Comparison of ENCODE assay signal across 8 cellular contexts in genomic region chr17:7916383-7916677, GRCh38. TPM values are rescaled to one million over a fixed set of nuclear protein-coding genes. Genes with fewer than 3 reads are reported as not detected.
DNase-seq lines count a peak whose midpoint lies in the region; ATAC-seq and TF ChIP-seq lines count a peak whose summit lies in the region.

No MANE protein-coding gene starts in this region.

- H3K27me3 Mint-ChIP-seq in Calu3 (ENCODE audit: unreplicated experiment): no peaks in the 10 kb centered on the region

- H3K27ac Mint-ChIP-seq in Calu3 (ENCODE audit: unreplicated experiment): peak overlapping the region; percentile 60

- H3K4me3 ChIP-seq in Karpas-422 (ENCODE audit: low read length) (no peak overlapping the region; the same call in 1 of the 2 replicates), duodenal mucosa (ENCODE audit: low read depth in 1 of 2, low read length in 2 of 2) (peak overlapping the region; percentile 75 to 80), neuronal stem cell (ENCODE audit: low read length in 2 of 2) (peak overlapping the region; percentile 87 to 88)

- no peaks in the 10 kb centered on the region for H4K20me1 ChIP-seq in Karpas-422 (ENCODE audit: insufficient read depth, low read depth, low read length)

- TF ChIP-seq CTCF in Calu3 (IDR thresholded peaks at IDR 0.05; ENCODE audit: unreplicated experiment): no peak

- H3K4me1 Mint-ChIP-seq in Calu3 (ENCODE audit: low read depth, unreplicated experiment): no peaks in the 10 kb centered on the region

- no peak overlapping the region for H3K4ac ChIP-seq in neuronal stem cell (ENCODE audit: low read length)

- CTCF ChIA-PET in Calu3 (lab: Charles Lee): interaction anchor here (0.9 to 1.4 kb wide), 2 partner anchors 125 to 141 kb away, joined by 5 to 7 read pairs; no protein-coding TSS in a partner anchor

- no peaks in the 10 kb centered on the region for H3K9me2 ChIP-seq in Karpas-422 (replicated peaks; ENCODE audit: insufficient read depth, low read length)

- peak overlapping the region; percentile 83 for H2BK120ac ChIP-seq in neuronal stem cell (ENCODE audit: low read depth, low read length)

- H3K27me3 ChIP-seq in Karpas-422 (ENCODE audit: low read length) (no peaks in the 10 kb centered on the region), duodenal mucosa (ENCODE audit: control insufficient read depth in 1 of 2, insufficient read depth in 2 of 2, low read length in 2 of 2) (no peaks in the 10 kb centered on the region), neuronal stem cell (ENCODE audit: control insufficient read depth in 3 of 3, insufficient read depth in 3 of 3, low read depth in 1 of 3, low read length in 3 of 3) (peaks cover 0 to 11% (median 0%) of the 10 kb centered on the region in 3 experiments)

- H2AK5ac ChIP-seq in neuronal stem cell (ENCODE audit: low read depth, low read length): peak overlapping the region; percentile 20

- H3K4me2 ChIP-seq in Karpas-422 (ENCODE audit: low read depth, low read length, poor library complexity, severe bottlenecking): peak overlapping the region; percentile 39
- H3K4me2 ChIP-seq in neuronal stem cell (ENCODE audit: insufficient read depth, low read length, poor library complexity, severe bottlenecking): peak overlapping the region; percentile 96

- H3K4me1 ChIP-seq in Karpas-422 (ENCODE audit: low read length) (peaks cover 47% of the 10 kb centered on the region), duodenal mucosa (ENCODE audit: control insufficient read depth in 1 of 2, insufficient read depth in 2 of 2, low read length in 2 of 2) (peaks cover 23% of the 10 kb centered on the region in 2 donors), neuronal stem cell (ENCODE audit: control insufficient read depth in 2 of 2, insufficient read depth in 1 of 2, low read depth in 1 of 2, low read length in 2 of 2) (peaks cover 7 to 12% of the 10 kb centered on the region in 2 donors)

- H3K36me3 ChIP-seq in Karpas-422 (ENCODE audit: insufficient read depth, low read length) (peaks cover 11% of the 10 kb centered on the region; the same call in 1 of the 2 replicates), duodenal mucosa (ENCODE audit: control insufficient read depth in 1 of 2, insufficient read depth in 2 of 2, low read length in 2 of 2) (peaks cover 0 to 2% of the 10 kb centered on the region in 2 donors), neuronal stem cell (replicated peaks in 1 of 2; ENCODE audit: control insufficient read depth in 2 of 2, insufficient read depth in 2 of 2, low read length in 2 of 2) (peaks cover 2 to 14% of the 10 kb centered on the region in 2 donors)

- no CpG with 5 or more reads among the region's 15 CpGs for WGBS in neuronal stem cell (ENCODE audit: extremely low coverage in 2 of 2, insufficient read length in 2 of 2, insufficient replicate concordance in 1 of 2), 2 donors

- no peaks in the 10 kb centered on the region for H3K9me3 Mint-ChIP-seq in Calu3 (ENCODE audit: low read depth, unreplicated experiment)

- H2BK15ac ChIP-seq in neuronal stem cell (ENCODE audit: low read length): peak overlapping the region; percentile 91

- peak overlapping the region; percentile 99 for H3K18ac ChIP-seq in neuronal stem cell (ENCODE audit: low read length)

- H3K27ac ChIP-seq in Karpas-422 (ENCODE audit: low read length) (no peak overlapping the region), duodenal mucosa (ENCODE audit: low read depth, low read length) (peak overlapping the region; percentile 95), neuronal stem cell (replicated peaks; ENCODE audit: low read length) (no peak overlapping the region)

- no peaks in the 10 kb centered on the region for H3K79me2 ChIP-seq in Karpas-422 (ENCODE audit: low read length)

- peak overlapping the region; percentile 50; the same call in 1 of the 2 replicates for H3K9ac ChIP-seq in Karpas-422 (ENCODE audit: low read length)
- H3K9ac ChIP-seq in duodenal mucosa (ENCODE audit: low read depth in 1 of 2, low read length in 2 of 2): peak overlapping the region; percentile 59 to 77
- no peak overlapping the region for H3K9ac ChIP-seq in neuronal stem cell (ENCODE audit: low read depth, low read length, poor library complexity)

- ATAC-seq in HG03442 (IDR thresholded peaks at IDR 0.05; ENCODE audit: unreplicated experiment): no peak
- no peak for ATAC-seq in GM18867 (IDR thresholded peaks at IDR 0.05; ENCODE audit: unreplicated experiment)

- DNase-seq in Calu3 (no peak), Karpas-422 (no peak), neuronal stem cell (ENCODE audit: low spot score) (no peak), medulla oblongata (ENCODE audit: extremely low spot score) (no peak)
- DNase-seq in activated CD4-positive, CD25-positive, alpha-beta regulatory T cell treated with anti-CD3 and anti-CD28 coated beads, Interleukin-2, amount 50 U/mL, for 72 hours: no peak

- H2BK12ac ChIP-seq in neuronal stem cell (ENCODE audit: low read length): no peak overlapping the region

- H3K14ac ChIP-seq in neuronal stem cell (ENCODE audit: low read length): no peak overlapping the region

- H3K9me3 ChIP-seq in Karpas-422 (ENCODE audit: low read length) (no peaks in the 10 kb centered on the region), duodenal mucosa (ENCODE audit: control insufficient read depth in 1 of 2, low read length in 2 of 2) (no peaks in the 10 kb centered on the region), neuronal stem cell (replicated peaks in 1 of 2; ENCODE audit: control insufficient read depth in 2 of 2, insufficient read depth in 1 of 2, low read depth in 1 of 2, low read length in 2 of 2) (peaks cover 0 to 7% of the 10 kb centered on the region in 2 donors)

- H3K23ac ChIP-seq in neuronal stem cell (ENCODE audit: low read depth, low read length, poor library complexity): peak overlapping the region; percentile 95

- no peaks in the 10 kb centered on the region for H3K79me1 ChIP-seq in neuronal stem cell (ENCODE audit: low read depth, low read length)

- BruUV-seq in Calu3 (replicated peaks; lab: Mats Ljungman, UMichigan): no TSS peak

- no peak overlapping the region for H4K91ac ChIP-seq in neuronal stem cell (ENCODE audit: low read depth, low read length, poor library complexity)

- H3K4me3 Mint-ChIP-seq in Calu3 (ENCODE audit: low read depth, unreplicated experiment): peak overlapping the region; percentile 66

- H3K36me3 Mint-ChIP-seq in Calu3 (ENCODE audit: insufficient read depth, unreplicated experiment): peaks cover 25% of the 10 kb centered on the region

- H2AFZ ChIP-seq in Karpas-422 (ENCODE audit: low read length) (peak overlapping the region; percentile 38; the same call in 1 of the 2 replicates), neuronal stem cell (ENCODE audit: low read length) (peak overlapping the region; percentile 99)

- intact Hi-C loops in Calu3 (cut with micrococcal nuclease; ENCODE audit: unreplicated experiment): loop anchor here (10.0 kb wide), 1 partner anchor 128 kb away; no protein-coding TSS in a partner anchor

- peak overlapping the region; percentile 93 for H2BK5ac ChIP-seq in neuronal stem cell (ENCODE audit: low read length)

- no peak overlapping the region for H4K8ac ChIP-seq in neuronal stem cell (ENCODE audit: low read depth, low read length)

RNA-seq across cellular contexts. Expression of gene RNF227, which starts 0.2 kb away (rescaled TPM):
- 1.4 and 2.0 TPM in 2 replicates for total RNA-seq in Calu3 (2022)
- total RNA-seq in Karpas-422 (2014; rRNA removed; shearing (Covaris generic); ENCODE audit: low replicate concordance): 2.1 and 3.5 TPM in 2 replicates
- polyA plus RNA-seq in neuronal stem cell (2013, experiment 1 of 2): 2.8 TPM
- 3.0 TPM for polyA plus RNA-seq in neuronal stem cell (2013, experiment 2 of 2)

RNA-seq across cellular contexts. Expression of gene KCNAB3, which starts 13.3 kb away (rescaled TPM):
- total RNA-seq in Calu3 (2022): 4.8 and 5.9 TPM in 2 replicates
- 5.6 and 10.0 TPM in 2 replicates for total RNA-seq in Karpas-422 (2014; rRNA removed; shearing (Covaris generic); ENCODE audit: low replicate concordance)
- polyA plus RNA-seq in neuronal stem cell (2013, experiment 1 of 2): 14.9 TPM
- polyA plus RNA-seq in neuronal stem cell (2013, experiment 2 of 2): 15.4 TPM

RNA-seq across cellular contexts. Expression of gene TRAPPC1, which starts 15.4 kb away (rescaled TPM):
- total RNA-seq in Calu3 (2022): 87.8 and 106 TPM in 2 replicates
- total RNA-seq in Karpas-422 (2014; rRNA removed; shearing (Covaris generic); ENCODE audit: low replicate concordance): 54.4 and 60.8 TPM in 2 replicates
- polyA plus RNA-seq in neuronal stem cell (2013, experiment 1 of 2): 160 TPM
- polyA plus RNA-seq in neuronal stem cell (2013, experiment 2 of 2): 156 TPM

RNA-seq across cellular contexts. Expression of gene CNTROB, which starts 15.7 kb away (rescaled TPM):
- 21.8 and 28.2 TPM in 2 replicates for total RNA-seq in Calu3 (2022)
- 14.6 and 28.5 TPM in 2 replicates for total RNA-seq in Karpas-422 (2014; rRNA removed; shearing (Covaris generic); ENCODE audit: low replicate concordance)
- 43.2 TPM for polyA plus RNA-seq in neuronal stem cell (2013, experiment 1 of 2)
- polyA plus RNA-seq in neuronal stem cell (2013, experiment 2 of 2): 42.1 TPM

RNA-seq across cellular contexts. Expression of gene CHD3, which starts 27.7 kb away (rescaled TPM):
- total RNA-seq in Calu3 (2022): 108 and 116 TPM in 2 replicates
- total RNA-seq in Karpas-422 (2014; rRNA removed; shearing (Covaris generic); ENCODE audit: low replicate concordance): 191 and 346 TPM in 2 replicates
- polyA plus RNA-seq in neuronal stem cell (2013, experiment 1 of 2): 17.8 TPM
- polyA plus RNA-seq in neuronal stem cell (2013, experiment 2 of 2): 15.7 TPM
